1 cellular context compared by ENCODE assay signal in genomic region chr11:75350743-75351540, GRCh38.
TF ChIP-seq lines count a peak whose summit lies in the region.

No MANE protein-coding gene starts in this region.

TF ChIP-seq in HepG2, 621 proteins besides CTCF, POLR2A, EP300 and RAD21 (continued from another document and continues in another):
- no peak for TF ChIP-seq HBP1 (CRISPR knock-in tag; IDR thresholded peaks at IDR 0.05; ENCODE audit: low read depth)
- no peak; the same call in 1 of the 2 replicates for TF ChIP-seq ZNF503 (CRISPR knock-in tag; IDR thresholded peaks at IDR 0.05)
- TF ChIP-seq RBM39 (IDR thresholded peaks at IDR 0.05; ENCODE audit: low read depth, low read length, poor library complexity, severe bottlenecking), result no peak
- TF ChIP-seq ATF1 (CRISPR knock-in tag; IDR thresholded peaks at IDR 0.05), result no peak
- no peak for TF ChIP-seq PREB (CRISPR knock-in tag; IDR thresholded peaks at IDR 0.05)
- no peak for TF ChIP-seq ZNF513 (CRISPR knock-in tag; conservative IDR thresholded peaks at IDR 0.05)
- no peak for TF ChIP-seq FOXK1 (CRISPR knock-in tag; IDR thresholded peaks at IDR 0.05; ENCODE audit: borderline replicate concordance, low read depth)
- TF ChIP-seq TFDP1 (CRISPR knock-in tag; IDR thresholded peaks at IDR 0.05; ENCODE audit: borderline replicate concordance), result no peak; the same call in 1 of the 2 replicates
- no peak for TF ChIP-seq ZNF3 (CRISPR knock-in tag; IDR thresholded peaks at IDR 0.05)
- TF ChIP-seq PAXIP1 (CRISPR knock-in tag; conservative IDR thresholded peaks at IDR 0.05), result no peak
- no peak for TF ChIP-seq BHLHE40 (IDR thresholded peaks at IDR 0.05; ENCODE audit: low read length)
- 0 out of 2 replicates have a peak, but pooled peaks have one; percentile 26 for TF ChIP-seq YEATS4 (CRISPR knock-in tag; IDR thresholded peaks at IDR 0.05; ENCODE audit: borderline replicate concordance)
- TF ChIP-seq ZNF574 (CRISPR knock-in tag; IDR thresholded peaks at IDR 0.05), result 0 out of 2 replicates have a peak, but pooled peaks have one; percentile 31
- peak; percentile 51; the same call in 1 of the 2 replicates for TF ChIP-seq CHCHD3 (CRISPR knock-in tag; IDR thresholded peaks at IDR 0.05)
- TF ChIP-seq ZNF251 (CRISPR knock-in tag; IDR thresholded peaks at IDR 0.05), result no peak
- no peak for TF ChIP-seq MIXL1 (CRISPR knock-in tag; IDR thresholded peaks at IDR 0.05)
- no peak for TF ChIP-seq HMGA1 (CRISPR knock-in tag; conservative IDR thresholded peaks at IDR 0.05)
- TF ChIP-seq DRAP1 (CRISPR knock-in tag; IDR thresholded peaks at IDR 0.05), result no peak
- TF ChIP-seq HOXA5 (CRISPR knock-in tag; IDR thresholded peaks at IDR 0.05), result no peak
- no peak; the same call in 1 of the 2 replicates for TF ChIP-seq ZNF580 (CRISPR knock-in tag; IDR thresholded peaks at IDR 0.05; ENCODE audit: borderline replicate concordance, low read depth)
- peak; percentile 90 for TF ChIP-seq ZBTB38 (CRISPR knock-in tag; IDR thresholded peaks at IDR 0.05)
- TF ChIP-seq MAFK (conservative IDR thresholded peaks at IDR 0.05 in 1 of 2, IDR thresholded peaks at IDR 0.05 in 1 of 2; ENCODE audit: low read length in 2 of 2), result no peak
- no peak for TF ChIP-seq ZNF350 (CRISPR knock-in tag; IDR thresholded peaks at IDR 0.05; ENCODE audit: borderline replicate concordance, low read depth)
- TF ChIP-seq TCF7L2 (IDR thresholded peaks at IDR 0.05; ENCODE audit: low read depth, low read length), result no peak
- no peak for TF ChIP-seq NFYB (CRISPR knock-in tag; IDR thresholded peaks at IDR 0.05)
- no peak for TF ChIP-seq NFE2L2 (IDR thresholded peaks at IDR 0.05; ENCODE audit: low read length)
- no peak for TF ChIP-seq HOXA9 (CRISPR knock-in tag; IDR thresholded peaks at IDR 0.05; ENCODE audit: borderline replicate concordance)
- 0 out of 2 replicates have a peak, but pooled peaks have one; percentile 11 for TF ChIP-seq ATF2 (CRISPR knock-in tag; IDR thresholded peaks at IDR 0.05)
- no peak for TF ChIP-seq AHDC1 (CRISPR knock-in tag; IDR thresholded peaks at IDR 0.05; ENCODE audit: borderline replicate concordance)
- TF ChIP-seq PHF21A (CRISPR knock-in tag; IDR thresholded peaks at IDR 0.05), result no peak; the same call in 1 of the 2 replicates
